ENCODE assay signal across 14 cellular contexts in the genomic region with DNA sequence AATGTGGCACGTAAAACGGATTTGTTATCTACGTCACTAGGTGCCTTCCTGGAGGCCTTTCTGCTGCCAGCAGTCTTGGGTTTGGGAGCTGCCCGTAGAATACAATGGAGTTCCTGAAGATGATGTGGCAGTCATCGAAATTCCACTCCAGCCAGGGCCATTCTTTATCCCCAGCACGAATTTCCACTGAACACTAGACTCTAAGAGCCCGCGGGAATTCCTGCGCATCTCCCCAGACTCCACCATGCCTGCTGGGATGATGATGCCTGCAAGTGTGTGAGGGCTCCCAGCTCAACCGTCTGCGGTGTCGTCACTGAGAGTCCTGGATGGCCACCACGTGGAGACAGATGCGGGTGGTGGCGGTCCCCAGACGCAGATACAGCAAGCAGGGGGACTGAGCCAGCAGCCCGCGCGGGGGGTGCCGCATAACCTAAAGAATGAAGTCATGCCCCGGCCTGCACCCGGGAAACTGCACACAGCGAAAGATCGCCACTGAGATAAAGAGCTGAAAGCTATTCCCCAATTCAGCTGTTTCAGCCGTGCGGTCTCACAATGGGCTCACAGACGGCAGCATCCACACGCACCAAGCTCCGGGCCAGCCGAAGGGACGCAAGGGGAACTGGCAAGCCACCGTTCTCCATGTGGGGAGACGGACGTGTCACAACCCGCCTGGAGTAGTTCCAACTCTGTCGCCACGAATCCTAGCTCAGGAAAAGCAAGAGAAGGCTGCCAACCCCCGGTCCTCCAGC. TPM values are rescaled to one million over a fixed set of nuclear protein-coding genes. Genes with fewer than 3 reads are reported as not detected.
DNase-seq lines count a peak whose midpoint lies in the region; ATAC-seq and TF ChIP-seq lines count a peak whose summit lies in the region.
"Had no signal": no experiment of that assay in that cellular context is flagged by ENCODE, and none has a peak within 500 bp of the region (broad histone marks: within the 10 kb centered on the region; RNA-seq: fewer than 3 reads in every experiment).

No MANE protein-coding gene starts in this region.

- peaks cover 80% of the 10 kb centered on the region for H3K79me2 ChIP-seq in osteoblast (ENCODE audit: insufficient read depth, low read length)

- H3K4me2 ChIP-seq in osteoblast (ENCODE audit: insufficient read depth, low read length), result no peak overlapping the region

- POLR2A ChIA-PET in MCF 10A (lab: Yijun Ruan, JAX), result no interaction called here

- no peaks in the 10 kb centered on the region for H3K9me3 ChIP-seq in breast epithelium
- H3K9me3 ChIP-seq in osteoblast (ENCODE audit: low read depth, low read length), result no peaks in the 10 kb centered on the region

- H3K4me3 ChIP-seq in breast epithelium (peak overlapping the region in 2 of 3 donors; percentile 23 to 47), osteoblast (ENCODE audit: insufficient read depth, low read length) (no peak overlapping the region)

- peaks cover 42% of the 10 kb centered on the region for H4K20me1 ChIP-seq in osteoblast (ENCODE audit: insufficient read depth, low read length)

- TF ChIP-seq CTCF in breast epithelium (IDR thresholded peaks at IDR 0.05), result no peak
- TF ChIP-seq CTCF in MCF 10A (IDR thresholded peaks at IDR 0.05; ENCODE audit: unreplicated experiment), result no peak
- TF ChIP-seq CTCF in osteoblast (IDR thresholded peaks at IDR 0.05; ENCODE audit: extremely low read depth, low read depth, low read length), result no peak

- peak in 1 of 2 donors; percentile 38 for DNase-seq in breast epithelium (ENCODE audit: low spot score in 2 of 2)
- no peak for DNase-seq in MCF 10A (ENCODE audit: unreplicated experiment)
- peak; percentile 76 for DNase-seq in cardiac septum (ENCODE audit: low spot score)
- DNase-seq in posterior vena cava (ENCODE audit: low spot score), result peak; percentile 89
- DNase-seq in osteoblast (ENCODE audit: insufficient read length, low spot score, missing footprints), result no peak
- DNase-seq in NCI-H1436 (lab: John Stamatoyannopoulos, UW), result no peak
- no peak for DNase-seq in stimulated activated naive CD8-positive, alpha-beta T cell treated with anti-CD3 and anti-CD28 coated beads, Interleukin-15, amount 100 ng/mL, for 72 hours
- DNase-seq: activated CD8-positive, alpha-beta T cell treated with anti-CD3 and anti-CD28 coated beads for 36 hours; NCI-H345; T-helper 9 cell had no signal

- no peaks in the 10 kb centered on the region for H3K9me3 Mint-ChIP-seq in MCF 10A (ENCODE audit: unreplicated experiment)
- H3K9me3 Mint-ChIP-seq in stimulated activated naive CD8-positive, alpha-beta T cell treated with anti-CD3 and anti-CD28 coated beads, Interleukin-15, amount 100 ng/mL, for 72 hours, result no peaks in the 10 kb centered on the region
- H3K9me3 Mint-ChIP-seq: activated CD8-positive, alpha-beta T cell treated with anti-CD3 and anti-CD28 coated beads for 36 hours; activated naive CD4-positive, alpha-beta T cell treated with anti-CD3 and anti-CD28 coated beads, Interleukin-2, amount 50 U/mL, for 72 hours; dendritic cell treated with granulocyte-macrophage colony-stimulating factor and Interleukin-4, amounts not matched to agents 40 ng/mL and 50 ng/mL, for 4 days had no signal

- H3K27me3 ChIP-seq in breast epithelium (no peaks in the 10 kb centered on the region), osteoblast (ENCODE audit: insufficient read depth, low read length) (no peaks in the 10 kb centered on the region)

- no peak for ATAC-seq in GM21381 (IDR thresholded peaks at IDR 0.05; ENCODE audit: unreplicated experiment)
- ATAC-seq in stimulated activated naive CD8-positive, alpha-beta T cell treated with anti-CD3 and anti-CD28 coated beads, Interleukin-15, amount 100 ng/mL, for 72 hours, result no peak
- ATAC-seq: activated CD8-positive, alpha-beta T cell treated with anti-CD3 and anti-CD28 coated beads for 36 hours; activated naive CD4-positive, alpha-beta T cell treated with anti-CD3 and anti-CD28 coated beads, Interleukin-2, amount 50 U/mL, for 72 hours; Panc1 had no signal

- TF ChIP-seq POLR2A in breast epithelium (IDR thresholded peaks at IDR 0.05), result no peak

- H3K4me1 ChIP-seq in breast epithelium, result peaks cover 14 to 15% of the 10 kb centered on the region in 2 donors
- no peaks in the 10 kb centered on the region for H3K4me1 ChIP-seq in osteoblast (ENCODE audit: insufficient read depth, low read length)

- peak overlapping the region in 1 of 2 donors; percentile 75 for H3K27ac ChIP-seq in breast epithelium
- H3K27ac ChIP-seq in osteoblast (ENCODE audit: low read depth, low read length), result no peak overlapping the region

- CTCF ChIA-PET in MCF 10A (lab: Yijun Ruan, JAX), result interaction anchor here (0.7 to 1.4 kb wide), 2 partner anchors 11 to 80 kb away, joined by 3 to 4 read pairs; no protein-coding TSS in a partner anchor

- BruUV-seq in MCF 10A (replicated peaks; lab: Mats Ljungman, UMichigan), result no TSS peak

- no peak overlapping the region for H3K4me3 Mint-ChIP-seq in MCF 10A (ENCODE audit: unreplicated experiment)
- H3K4me3 Mint-ChIP-seq in stimulated activated naive CD8-positive, alpha-beta T cell treated with anti-CD3 and anti-CD28 coated beads, Interleukin-15, amount 100 ng/mL, for 72 hours, result no peak overlapping the region
- H3K4me3 Mint-ChIP-seq: activated CD8-positive, alpha-beta T cell treated with anti-CD3 and anti-CD28 coated beads for 36 hours; dendritic cell treated with granulocyte-macrophage colony-stimulating factor and Interleukin-4, amounts not matched to agents 40 ng/mL and 50 ng/mL, for 4 days had no signal

- no peaks in the 10 kb centered on the region for H3K36me3 Mint-ChIP-seq in MCF 10A (ENCODE audit: insufficient read depth, unreplicated experiment)
- H3K36me3 Mint-ChIP-seq: activated naive CD4-positive, alpha-beta T cell treated with anti-CD3 and anti-CD28 coated beads, Interleukin-2, amount 50 U/mL, for 72 hours had no signal

- no peak overlapping the region for H2AFZ ChIP-seq in osteoblast (ENCODE audit: low read length)

- H3K4me1 Mint-ChIP-seq in MCF 10A (ENCODE audit: insufficient read depth, unreplicated experiment), result peaks cover 8% of the 10 kb centered on the region
- no peaks in the 10 kb centered on the region for H3K4me1 Mint-ChIP-seq in stimulated activated naive CD8-positive, alpha-beta T cell treated with anti-CD3 and anti-CD28 coated beads, Interleukin-15, amount 100 ng/mL, for 72 hours

- no peak overlapping the region for H3K27ac Mint-ChIP-seq in MCF 10A (ENCODE audit: low read depth, unreplicated experiment)
- H3K27ac Mint-ChIP-seq in stimulated activated naive CD8-positive, alpha-beta T cell treated with anti-CD3 and anti-CD28 coated beads, Interleukin-15, amount 100 ng/mL, for 72 hours, result no peak overlapping the region
- H3K27ac Mint-ChIP-seq: activated CD8-positive, alpha-beta T cell treated with anti-CD3 and anti-CD28 coated beads for 36 hours; activated naive CD4-positive, alpha-beta T cell treated with anti-CD3 and anti-CD28 coated beads, Interleukin-2, amount 50 U/mL, for 72 hours; dendritic cell treated with granulocyte-macrophage colony-stimulating factor and Interleukin-4, amounts not matched to agents 40 ng/mL and 50 ng/mL, for 4 days had no signal

- intact Hi-C loops in breast epithelium (cut with DNase I; ENCODE audit: low total_unique reads) (no loop called here), MCF 10A (cut with micrococcal nuclease) (no loop called here), cardiac septum (cut with DNase I) (loop anchor here (5.0 kb wide), 1 partner anchor 36 kb away; no protein-coding TSS in a partner anchor), posterior vena cava (cut with DNase I) (no loop called here)

- H3K36me3 ChIP-seq in breast epithelium, result no peaks in the 10 kb centered on the region
- H3K36me3 ChIP-seq in osteoblast (ENCODE audit: insufficient read depth, low read length), result peaks cover 42% of the 10 kb centered on the region

- no peaks in the 10 kb centered on the region for H3K27me3 Mint-ChIP-seq in MCF 10A (ENCODE audit: insufficient read depth, unreplicated experiment)
- H3K27me3 Mint-ChIP-seq in stimulated activated naive CD8-positive, alpha-beta T cell treated with anti-CD3 and anti-CD28 coated beads, Interleukin-15, amount 100 ng/mL, for 72 hours, result peaks cover 89% of the 10 kb centered on the region

RNA-seq across cellular contexts. Expression of a gene that starts 41.1 kb away (rescaled TPM):
- 1,000 to 10,000 TPM in 1 of 3 donors, 100 to 1,000 TPM in 2; 118 to 1,008 (median 370) TPM for total RNA-seq in breast epithelium
- 25.9 and 42.1 TPM in 2 replicates for total RNA-seq in MCF 10A (2022)
- total RNA-seq in cardiac septum, result 196 TPM
- 1,000 to 10,000 TPM in 1 of 2 donors, 100 to 1,000 TPM in 1; 830 to 1,061 TPM for total RNA-seq in posterior vena cava
- 412 and 433 TPM in 2 replicates for total RNA-seq in osteoblast
- total RNA-seq: activated CD8-positive, alpha-beta T cell treated with anti-CD3 and anti-CD28 coated beads for 36 hours had no signal

RNA-seq across cellular contexts. Expression of a gene that starts 41.2 kb away (rescaled TPM):
- total RNA-seq in breast epithelium, result 100 to 1,000 TPM; 107 to 841 (median 307) TPM
- total RNA-seq in MCF 10A (2022), result 54.6 and 66.0 TPM in 2 replicates
- total RNA-seq in cardiac septum, result 165 TPM
- 100 to 1,000 TPM; 816 to 963 TPM for total RNA-seq in posterior vena cava
- 267 and 291 TPM in 2 replicates for total RNA-seq in osteoblast
- total RNA-seq: activated CD8-positive, alpha-beta T cell treated with anti-CD3 and anti-CD28 coated beads for 36 hours had no signal

Comparison
In these comparisons a context has a peak if more than half of its experiments do, and no peak if none do; other contexts are left out.
1. DNase-seq: peak in cardiac septum (single experiment) and posterior vena cava (single experiment); none in MCF 10A (single experiment), osteoblast (single experiment), NCI-H1436 (single experiment) and stimulated activated naive CD8-positive, alpha-beta T cell treated with anti-CD3 and anti-CD28 coated beads, Interleukin-15, amount 100 ng/mL, for 72 hours (0 of 2).